ENCODE assay signal across 8 cellular contexts in the genomic region with DNA sequence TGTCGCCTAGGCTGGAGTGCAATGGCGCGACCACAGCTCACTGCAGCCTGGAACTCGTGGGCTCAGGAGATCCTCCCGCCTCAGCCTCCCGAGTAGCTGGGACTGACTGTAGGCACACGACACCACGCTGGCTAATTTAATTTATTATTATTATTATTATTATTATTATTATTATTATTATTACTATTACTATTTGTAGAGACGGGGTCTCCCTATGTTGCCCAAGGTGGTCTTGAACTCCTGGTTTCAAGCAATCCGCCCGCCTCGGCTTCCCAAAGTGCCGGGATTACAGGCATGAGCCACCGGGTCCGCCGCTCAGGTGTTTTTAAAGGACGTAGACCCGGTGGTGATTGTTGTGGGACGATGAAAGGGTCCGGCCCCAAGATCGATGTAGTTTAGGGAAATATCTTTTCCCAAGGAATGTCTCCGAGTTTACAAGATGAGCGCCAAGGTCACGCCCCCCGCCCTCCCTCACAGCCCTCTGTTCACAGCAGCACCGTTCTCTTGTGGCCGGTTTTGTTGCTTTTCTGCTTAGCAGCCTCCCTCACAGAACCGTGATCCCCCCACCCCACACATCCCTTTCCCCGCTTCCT. TPM values are rescaled to one million over a fixed set of nuclear protein-coding genes. Genes with fewer than 3 reads are reported as not detected.
DNase-seq lines count a peak whose midpoint lies in the region; ATAC-seq and TF ChIP-seq lines count a peak whose summit lies in the region.

No MANE protein-coding gene starts in this region.

- DNase-seq in activated B cell treated with CpG ODN at 0.5 μM for 24 hours (no peak), left ventricle myocardium superior (peak; percentile 25), gastrocnemius medialis (peak in 1 of 2 donors; percentile 13), NCI-H187 treated with DMSO at 0.1 percent for 48 hours (lab: John Stamatoyannopoulos, UW) (no peak), GM10248 (ENCODE audit: extremely low spot score) (no peak), NCI-H2171 (lab: John Stamatoyannopoulos, UW) (no peak)
- DNase-seq in activated effector memory CD4-positive, alpha-beta T cell treated with Interleukin-2 at 50 U/mL for 16 hours, result no peak

- peaks cover 7% of the 10 kb centered on the region in 2 donors for H3K4me1 ChIP-seq in gastrocnemius medialis

- H3K4me1 Mint-ChIP-seq in activated B cell treated with CpG ODN at 0.5 μM for 24 hours, result peaks cover 15% of the 10 kb centered on the region

- H3K9me3 Mint-ChIP-seq in activated B cell treated with CpG ODN at 0.5 μM for 24 hours, result no peaks in the 10 kb centered on the region

- no peaks in the 10 kb centered on the region for H3K27me3 ChIP-seq in gastrocnemius medialis

- peak overlapping the region; percentile 84 for H3K4me3 Mint-ChIP-seq in activated B cell treated with CpG ODN at 0.5 μM for 24 hours

- H3K27me3 Mint-ChIP-seq in activated B cell treated with CpG ODN at 0.5 μM for 24 hours, result no peaks in the 10 kb centered on the region

- H3K36me3 Mint-ChIP-seq in activated B cell treated with CpG ODN at 0.5 μM for 24 hours (ENCODE audit: low read depth), result peaks cover 4% of the 10 kb centered on the region

- TF ChIP-seq CTCF in activated B cell treated with CpG ODN at 0.5 μM for 24 hours (IDR thresholded peaks at IDR 0.05) (no peak), gastrocnemius medialis (IDR thresholded peaks at IDR 0.05 in 4 of 5, conservative IDR thresholded peaks at IDR 0.05 in 1 of 5) (no peak), GM10248 (IDR thresholded peaks at IDR 0.05; ENCODE audit: control extremely low read depth, extremely low read depth, low read depth, missing control alignments) (no peak)

- POLR2A ChIA-PET in activated B cell treated with CpG ODN at 0.5 μM for 24 hours (lab: Charles Lee), result interaction anchor here (1.0 kb wide), 1 partner anchor 32 kb away, joined by 6 read pairs; a partner anchor contains a TSS
- POLR2A ChIA-PET in GM10248 (lab: Yijun Ruan, JAX), result interaction anchor here (0.6 kb wide), 1 partner anchor 116 kb away, joined by 3 read pairs; no protein-coding TSS in a partner anchor

- TF ChIP-seq POLR2A in gastrocnemius medialis (IDR thresholded peaks at IDR 0.05), result no peak

- peak; percentile 2 for ATAC-seq in GM19025 (IDR thresholded peaks at IDR 0.05; ENCODE audit: low read depth, unreplicated experiment)
- no peak for ATAC-seq in activated B cell treated with CpG ODN at 0.5 μM for 24 hours (ENCODE audit: low read depth)
- ATAC-seq in left ventricle myocardium superior, result no peak
- ATAC-seq in gastrocnemius medialis, result no peak

- CTCF ChIA-PET in activated B cell treated with CpG ODN at 0.5 μM for 24 hours (lab: Charles Lee), result no interaction called here
- CTCF ChIA-PET in GM10248 (lab: Yijun Ruan, JAX), result no interaction called here

- H3K27ac ChIP-seq in gastrocnemius medialis, result peak overlapping the region; percentile 82 to 89 (median 86)

- H3K9me3 ChIP-seq in gastrocnemius medialis, result no peaks in the 10 kb centered on the region

- H3K27ac Mint-ChIP-seq in activated B cell treated with CpG ODN at 0.5 μM for 24 hours, result peak overlapping the region; percentile 59

- intact Hi-C loops in activated B cell treated with CpG ODN at 0.5 μM for 24 hours (cut with micrococcal nuclease), result loop anchor here (2.0 to 10.0 kb wide), 4 partner anchors 274 to 1044 kb away; a partner anchor contains a TSS
- intact Hi-C loops in left ventricle myocardium superior (cut with micrococcal nuclease), result no loop called here
- intact Hi-C loops in gastrocnemius medialis (cut with DNase I; ENCODE audit: low total_unique reads), result loop anchor here (5.0 to 10.0 kb wide), 2 partner anchors 148 to 374 kb away; a partner anchor contains a TSS

- in situ Hi-C loops in gastrocnemius medialis (cut with MboI; ENCODE audit: low sequenced_read_pairs in 4 of 4), result no loop called here

- peak overlapping the region; percentile 55 to 79 (median 62) for H3K4me3 ChIP-seq in gastrocnemius medialis

- no peaks in the 10 kb centered on the region for H3K36me3 ChIP-seq in gastrocnemius medialis

RNA-seq across cellular contexts. Expression of a gene that starts 0.7 kb away (rescaled TPM):
- total RNA-seq in activated B cell treated with CpG ODN at 0.5 μM for 24 hours (3.7 TPM in 2 replicates), left ventricle myocardium superior (11.0 TPM), gastrocnemius medialis (1 to 10 TPM; 2.5 to 4.9 (median 3.6) TPM)

RNA-seq across cellular contexts. Expression of a gene that starts 31.6 kb away (rescaled TPM):
- total RNA-seq in activated B cell treated with CpG ODN at 0.5 μM for 24 hours (0.69 and 1.7 TPM in 2 replicates), left ventricle myocardium superior (0.69 TPM), gastrocnemius medialis (under 1 TPM in 1 of 4 donors, not detected in 3; 0.51 TPM)
